In genomic region chr3:184335661-184336483, GRCh38 we compare ENCODE assay signal across 8 cellular contexts. TPM values are rescaled to one million over a fixed set of nuclear protein-coding genes. Genes with fewer than 3 reads are reported as not detected.
DNase-seq lines count a peak whose midpoint lies in the region; ATAC-seq and TF ChIP-seq lines count a peak whose summit lies in the region.

No MANE protein-coding gene starts in this region.

- H3K27ac ChIP-seq in foreskin keratinocyte (peak overlapping the region; percentile 73), neural progenitor cell (peak overlapping the region; percentile 94), stomach smooth muscle (ENCODE audit: low read length) (peak overlapping the region; percentile 98)

- H3F3A ChIP-seq in neural progenitor cell (ENCODE audit: low read depth), result peaks cover 65% of the 10 kb centered on the region

- H3K4me1 Mint-ChIP-seq in neural progenitor cell, result peaks cover 29% of the 10 kb centered on the region

- H3K4me2 ChIP-seq in neural progenitor cell, result peak overlapping the region; percentile 82

- peak; percentile 78 for DNase-seq in COLO829 (ENCODE audit: low spot score)
- peak; percentile 44 for DNase-seq in Jurkat, Clone E6-1 (ENCODE audit: low read depth, low spot score)
- DNase-seq in SHP77 (lab: John Stamatoyannopoulos, UW), result peak; percentile 42 to 62
- DNase-seq in activated gamma-delta T cell treated with Interleukin-2 at 50 U/mL for 16 hours, result peak; percentile 80
- DNase-seq in foreskin keratinocyte, result peak; percentile 22 to 65
- DNase-seq in neural progenitor cell (ENCODE audit: low spot score), result peak; percentile 95

- H3K4me1 ChIP-seq in foreskin keratinocyte (peaks cover 58% of the 10 kb centered on the region), neural progenitor cell (peaks cover 21% of the 10 kb centered on the region), stomach smooth muscle (ENCODE audit: control insufficient read depth, insufficient read depth, low read length) (peaks cover 39% of the 10 kb centered on the region)

- H3K9me3 Mint-ChIP-seq in neural progenitor cell, result no peaks in the 10 kb centered on the region

- peaks cover 44% of the 10 kb centered on the region for H3K79me2 ChIP-seq in neural progenitor cell (ENCODE audit: low read depth)

- H3K27me3 Mint-ChIP-seq in neural progenitor cell (ENCODE audit: insufficient read depth, low read depth), result peaks cover 5% of the 10 kb centered on the region

- H3K9ac ChIP-seq in neural progenitor cell (peak overlapping the region; percentile 62), stomach smooth muscle (ENCODE audit: low read length in 2 of 2) (peak overlapping the region; percentile 88 to 90)

- no peaks in the 10 kb centered on the region for H3K9me3 ChIP-seq in neural progenitor cell (ENCODE audit: low read depth)
- no peaks in the 10 kb centered on the region for H3K9me3 ChIP-seq in stomach smooth muscle (ENCODE audit: control insufficient read depth in 2 of 2, low read length in 2 of 2)

- peak overlapping the region; percentile 92 for H3K4me3 Mint-ChIP-seq in neural progenitor cell

- peaks cover 81% of the 10 kb centered on the region for H4K20me1 ChIP-seq in neural progenitor cell (ENCODE audit: low read depth)

- H3K27me3 ChIP-seq in foreskin keratinocyte, result no peaks in the 10 kb centered on the region
- no peaks in the 10 kb centered on the region for H3K27me3 ChIP-seq in neural progenitor cell
- no peaks in the 10 kb centered on the region for H3K27me3 ChIP-seq in stomach smooth muscle (ENCODE audit: control insufficient read depth in 1 of 2, insufficient read depth in 2 of 2, low read length in 2 of 2)

- TF ChIP-seq CTCF in foreskin keratinocyte (conservative IDR thresholded peaks at IDR 0.05) (no peak), neural progenitor cell (IDR thresholded peaks at IDR 0.05) (peak; percentile 6)

- ATAC-seq in GM21381 (IDR thresholded peaks at IDR 0.05; ENCODE audit: unreplicated experiment), result peak; percentile 83
- ATAC-seq in foreskin keratinocyte, result peak; percentile 32

- no peak overlapping the region for H2AFZ ChIP-seq in neural progenitor cell (replicated peaks)

- H3K4me3 ChIP-seq in Jurkat, Clone E6-1 (ENCODE audit: low read length), result peak overlapping the region; percentile 65
- H3K4me3 ChIP-seq in neural progenitor cell (peak overlapping the region; percentile 88), stomach smooth muscle (ENCODE audit: low read length in 2 of 2) (peak overlapping the region; percentile 83 to 86)

- H3K36me3 Mint-ChIP-seq in neural progenitor cell, result peaks cover 18% of the 10 kb centered on the region

- H3K36me3 ChIP-seq in neural progenitor cell (no peaks in the 10 kb centered on the region), stomach smooth muscle (ENCODE audit: control insufficient read depth in 2 of 2, insufficient read depth in 2 of 2, low read length in 2 of 2) (peaks cover 39 to 44% of the 10 kb centered on the region in 2 donors)

- peak overlapping the region; percentile 93 for H3K27ac Mint-ChIP-seq in neural progenitor cell

RNA-seq across cellular contexts. Expression of gene FAM131A, which starts 1.5 kb away (rescaled TPM):
- polyA plus RNA-seq in Jurkat, Clone E6-1 (2012; ENCODE audit: insufficient read depth, insufficient read length), result 8.2 TPM
- total RNA-seq in foreskin keratinocyte (13.3 and 14.6 TPM in 2 replicates), neural progenitor cell (ENCODE audit: low replicate concordance) (17.2 and 37.7 TPM in 2 replicates)
- polyA plus RNA-seq in foreskin keratinocyte, result 11.6 and 11.7 TPM in 2 replicates

RNA-seq across cellular contexts. Expression of gene EIF4G1, which starts 21.5 kb away (rescaled TPM):
- 198 TPM for polyA plus RNA-seq in Jurkat, Clone E6-1 (2012; ENCODE audit: insufficient read depth, insufficient read length)
- total RNA-seq in foreskin keratinocyte, result 467 and 485 TPM in 2 replicates
- 344 and 350 TPM in 2 replicates for polyA plus RNA-seq in foreskin keratinocyte
- 137 and 207 TPM in 2 replicates for total RNA-seq in neural progenitor cell (ENCODE audit: low replicate concordance)

RNA-seq across cellular contexts. Expression of gene CLCN2, which starts 25.5 kb away (rescaled TPM):
- 7.6 TPM for polyA plus RNA-seq in Jurkat, Clone E6-1 (2012; ENCODE audit: insufficient read depth, insufficient read length)
- total RNA-seq in foreskin keratinocyte (4.7 and 5.4 TPM in 2 replicates), neural progenitor cell (ENCODE audit: low replicate concordance) (16.5 and 38.2 TPM in 2 replicates)
- polyA plus RNA-seq in foreskin keratinocyte, result 3.8 and 3.9 TPM in 2 replicates

RNA-seq across cellular contexts. Expression of gene POLR2H, which starts 25.6 kb away (rescaled TPM):
- polyA plus RNA-seq in Jurkat, Clone E6-1 (2012; ENCODE audit: insufficient read depth, insufficient read length), result 225 TPM
- total RNA-seq in foreskin keratinocyte (81.0 and 92.9 TPM in 2 replicates), neural progenitor cell (ENCODE audit: low replicate concordance) (128 and 173 TPM in 2 replicates)
- polyA plus RNA-seq in foreskin keratinocyte, result 116 and 138 TPM in 2 replicates

RNA-seq across cellular contexts. Expression of gene PSMD2, which starts 36.8 kb away (rescaled TPM):
- 378 TPM for polyA plus RNA-seq in Jurkat, Clone E6-1 (2012; ENCODE audit: insufficient read depth, insufficient read length)
- total RNA-seq in foreskin keratinocyte, result 838 and 935 TPM in 2 replicates
- 551 and 627 TPM in 2 replicates for polyA plus RNA-seq in foreskin keratinocyte
- 234 and 476 TPM in 2 replicates for total RNA-seq in neural progenitor cell (ENCODE audit: low replicate concordance)

Comparison
In these comparisons a context has a peak if more than half of its experiments do, and no peak if none do; other contexts are left out.
1. Peak in every context shown above with its lines: DNase-seq, ATAC-seq, H3K4me3 ChIP-seq and H3K27ac ChIP-seq.
2. DNase-seq: peak in every context shown above with its lines; median percentile 95 in neural progenitor cell; 80 in activated gamma-delta T cell treated with Interleukin-2 at 50 U/mL for 16 hours; 78 in COLO829; 52 in SHP77; 44 in Jurkat, Clone E6-1; 44 in foreskin keratinocyte.